Comparison of ENCODE assay signal across 1 cellular context in genomic region chr17:57874434-57875108, GRCh38.
A peak's percentile ranks its signal among the peaks of the same experiment; 100 is the strongest.
TF ChIP-seq lines count a peak whose summit lies in the region.

No MANE protein-coding gene starts in this region.

TF ChIP-seq in IMR-90, 13 proteins besides CTCF, POLR2A, EP300 and RAD21 (continued from another document):
- TF ChIP-seq, protein P1, sequence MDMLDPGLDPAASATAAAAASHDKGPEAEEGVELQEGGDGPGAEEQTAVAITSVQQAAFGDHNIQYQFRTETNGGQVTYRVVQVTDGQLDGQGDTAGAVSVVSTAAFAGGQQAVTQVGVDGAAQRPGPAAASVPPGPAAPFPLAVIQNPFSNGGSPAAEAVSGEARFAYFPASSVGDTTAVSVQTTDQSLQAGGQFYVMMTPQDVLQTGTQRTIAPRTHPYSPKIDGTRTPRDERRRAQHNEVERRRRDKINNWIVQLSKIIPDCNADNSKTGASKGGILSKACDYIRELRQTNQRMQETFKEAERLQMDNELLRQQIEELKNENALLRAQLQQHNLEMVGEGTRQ (IDR thresholded peaks at IDR 0.05; ENCODE audit: low read depth, low read length), result peak; percentile 90
- TF ChIP-seq CEBPB (IDR thresholded peaks at IDR 0.05; ENCODE audit: low read depth, low read length) (peak; percentile 81), BHLHE40 (IDR thresholded peaks at IDR 0.05; ENCODE audit: low read depth, low read length) (peak; percentile 74), CHD1 (IDR thresholded peaks at IDR 0.05; ENCODE audit: low read depth, low read length) (no peak), FOS (IDR thresholded peaks at IDR 0.05; ENCODE audit: low read depth, low read length) (no peak)
